8 cellular contexts compared by ENCODE assay signal in genomic region chr22:37018086-37018814, GRCh38. TPM values are rescaled to one million over a fixed set of nuclear protein-coding genes. Genes with fewer than 3 reads are reported as not detected.
A peak's percentile ranks its signal among the peaks of the same experiment; 100 is the strongest.
DNase-seq lines count a peak whose midpoint lies in the region; ATAC-seq and TF ChIP-seq lines count a peak whose summit lies in the region.

No MANE protein-coding gene starts in this region.

- no peaks in the 10 kb centered on the region for H3K9me3 ChIP-seq in ES-I3 (ENCODE audit: control insufficient read depth, insufficient read depth, low read length)

- peak overlapping the region; percentile 79 for H3K4me3 ChIP-seq in WI38 (ENCODE audit: low read depth, low read length)

- H3K36me3 Mint-ChIP-seq in progenitor cell of endocrine pancreas (ENCODE audit: insufficient read depth), result peaks cover 5% of the 10 kb centered on the region

- no peaks in the 10 kb centered on the region for H3K9me3 Mint-ChIP-seq in progenitor cell of endocrine pancreas (ENCODE audit: low read depth)

- H3K27me3 Mint-ChIP-seq in progenitor cell of endocrine pancreas, result no peaks in the 10 kb centered on the region

- DNase-seq in Right ventricle myocardium superior, result no peak
- DNase-seq in progenitor cell of endocrine pancreas (ENCODE audit: low spot score, unreplicated experiment), result no peak
- no peak for DNase-seq in NCI-H1436 (lab: John Stamatoyannopoulos, UW)
- DNase-seq in stimulated activated CD4-positive, alpha-beta T cell treated with anti-CD3 and anti-CD28 coated beads, Interleukin-4, amount 100 ng/mL, for 24 hours, result no peak

- peak overlapping the region; percentile 96 for H3K27ac Mint-ChIP-seq in progenitor cell of endocrine pancreas

- peak; percentile 1 for ATAC-seq in Right ventricle myocardium superior (ENCODE audit: poor library complexity)
- no peak for ATAC-seq in GM19467 (IDR thresholded peaks at IDR 0.05; ENCODE audit: unreplicated experiment)
- no peak for ATAC-seq in HG02884 (IDR thresholded peaks at IDR 0.05; ENCODE audit: unreplicated experiment)

- intact Hi-C loops in Right ventricle myocardium superior (cut with DNase I), result no loop called here

- H3K4me1 ChIP-seq in ES-I3 (ENCODE audit: insufficient read depth, low read length), result peaks cover 7% of the 10 kb centered on the region

- peak overlapping the region; percentile 91 for H3K9ac ChIP-seq in ES-I3 (ENCODE audit: low read depth, low read length)

- TF ChIP-seq CTCF in WI38 (IDR thresholded peaks at IDR 0.05; ENCODE audit: low read depth, low read length) (no peak), progenitor cell of endocrine pancreas (IDR thresholded peaks at IDR 0.05; ENCODE audit: unreplicated experiment) (no peak)

- H3K36me3 ChIP-seq in ES-I3 (ENCODE audit: insufficient read depth, low read length), result no peaks in the 10 kb centered on the region

- peak overlapping the region; percentile 91 for H3K4me3 Mint-ChIP-seq in progenitor cell of endocrine pancreas (ENCODE audit: low read depth)

- peaks cover 30% of the 10 kb centered on the region for H3K4me1 Mint-ChIP-seq in progenitor cell of endocrine pancreas (ENCODE audit: low read depth)

RNA-seq across cellular contexts. Expression of gene TST, which starts 1.0 kb away (rescaled TPM):
- total RNA-seq in Right ventricle myocardium superior, result 63.5 TPM
- total RNA-seq in progenitor cell of endocrine pancreas, result 41.9 and 44.5 TPM in 2 replicates

RNA-seq across cellular contexts. Expression of gene MPST, which starts 1.3 kb away (rescaled TPM):
- total RNA-seq in Right ventricle myocardium superior, result 60.3 TPM
- total RNA-seq in progenitor cell of endocrine pancreas, result 98.2 and 101 TPM in 2 replicates

RNA-seq across cellular contexts. Expression of gene KCTD17, which starts 33.3 kb away (rescaled TPM):
- total RNA-seq in Right ventricle myocardium superior, result 8.9 TPM
- total RNA-seq in progenitor cell of endocrine pancreas, result 37.3 and 38.8 TPM in 2 replicates
